In the genomic region with DNA sequence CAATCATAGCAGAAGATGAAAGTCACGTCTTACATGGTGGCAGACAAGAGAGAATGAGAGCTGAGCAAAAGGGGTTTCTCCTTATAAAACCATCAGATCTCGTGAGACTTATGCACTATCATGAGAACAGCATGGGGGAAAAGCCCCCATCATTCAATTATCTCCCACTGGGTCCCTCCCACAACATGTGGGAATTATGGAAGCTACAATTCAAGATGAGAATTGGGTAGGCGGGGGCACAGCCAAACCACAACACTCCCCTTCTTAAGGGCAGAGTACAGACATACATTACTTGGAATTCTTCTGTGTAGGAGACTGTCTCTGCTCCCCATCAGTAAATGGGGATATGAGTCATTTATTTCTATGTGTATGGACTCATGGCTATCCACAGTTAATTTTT, we compare ENCODE assay signal across 25 cellular contexts. TPM values are rescaled to one million over a fixed set of nuclear protein-coding genes. Genes with fewer than 3 reads are reported as not detected.
"Had no signal": no experiment of that assay in that cellular context is flagged by ENCODE, and none has a peak within 500 bp of the region (broad histone marks: within the 10 kb centered on the region; RNA-seq: fewer than 3 reads in every experiment).

No MANE protein-coding gene starts in this region.

- H3K36me3 Mint-ChIP-seq: IgD-negative memory B cell, T-cell had no signal

- H3K4me3 ChIP-seq: MG63 had no signal

- H3K27ac Mint-ChIP-seq: IgD-negative memory B cell, T-cell had no signal

- H3K9me3 Mint-ChIP-seq: IgD-negative memory B cell, T-cell had no signal

- H3K9me3 ChIP-seq: MG63, SK-N-SH had no signal

- H3K9me2 ChIP-seq: SK-N-SH had no signal

- ATAC-seq: Panc1, PC-3, T-cell had no signal

- H3K36me3 ChIP-seq: MG63 had no signal

- H3K27ac ChIP-seq: HL-60, RWPE1 had no signal

- FAIRE-seq: HTR-8/SVneo had no signal

- H3K9ac ChIP-seq: SK-N-SH had no signal

- H3K4me2 ChIP-seq: SK-N-SH had no signal

- DNase-seq: KBM-7, MG63, NCI-H1092, NCI-H1105 treated with DMSO at 0.1 percent for 48 hours, NCI-H1417 treated with DMSO at 0.1 percent for 48 hours, NCI-H146, NCI-H1694 treated with DMSO at 0.1 percent for 48 hours, NCI-H1930, NCI-H2081, NCI-H2107, NCI-H2227 treated with DMSO at 0.1 percent for 48 hours, NCI-H524, NCI-H526 treated with DMSO at 0.1 percent for 48 hours, NCI-H748 treated with DMSO at 0.1 percent for 48 hours, PC-3, SHP77, SK-N-SH, SW 1271, T-cell had no signal

- H3K4me3 Mint-ChIP-seq: T-cell had no signal

- H3K27me3 ChIP-seq: MG63 had no signal

RNA-seq across cellular contexts. Expression of a gene that starts 31.2 kb away (rescaled TPM):
- total RNA-seq: OCI-LY7 had no signal
